In genomic region chr6:34031567-34032383, GRCh38 we compare ENCODE assay signal across 18 cellular contexts.
"Had no signal": no experiment of that assay in that cellular context is flagged by ENCODE, and none has a peak within 500 bp of the region (broad histone marks: within the 10 kb centered on the region; RNA-seq: fewer than 3 reads in every experiment).

No MANE protein-coding gene starts in this region.

- H3K9me3 Mint-ChIP-seq: activated CD4-positive, alpha-beta T cell treated with anti-CD3 and anti-CD28 coated beads, Interleukin-2, amount 10 ng/mL, durations not matched to agents 24 days and 14 days; activated naive CD4-positive, alpha-beta T cell treated with anti-CD3 and anti-CD28 coated beads for 36 hours; activated T-helper 17 cell treated with anti-CD3 and anti-CD28 coated beads, Interleukin-2, amount 50 U/mL, for 72 hours; mesothelial cell of epicardium; stimulated activated naive CD8-positive, alpha-beta T cell treated with anti-CD3 and anti-CD28 coated beads, Interleukin-15, Interleukin-2, amounts not matched to agents 100 ng/mL and 50 ng/mL, for 24 hours; WTC11 had no signal

- H3K36me3 ChIP-seq: cardiac muscle cell, heart right ventricle, upper lobe of right lung had no signal

- H2AFZ ChIP-seq: parathyroid adenoma had no signal

- H3K27ac ChIP-seq: cardiac muscle cell, heart right ventricle, parathyroid adenoma, upper lobe of right lung had no signal

- H3K4me1 ChIP-seq: heart right ventricle, parathyroid adenoma, upper lobe of right lung had no signal

- H3K4me3 ChIP-seq: cardiac muscle cell, heart right ventricle, upper lobe of right lung had no signal

- H3K79me2 ChIP-seq: parathyroid adenoma had no signal

- FAIRE-seq: astrocyte, endometrium, keratinocyte had no signal

- DNase-seq: activated CD4-positive, alpha-beta T cell treated with anti-CD3 and anti-CD28 coated beads, Interleukin-2, amount 10 ng/mL, durations not matched to agents 24 days and 14 days; activated CD8-positive, alpha-beta memory T cell treated with anti-CD3 and anti-CD28 coated beads for 24 hours; activated naive CD4-positive, alpha-beta T cell treated with anti-CD3 and anti-CD28 coated beads for 36 hours; activated T-cell treated with anti-CD3 and anti-CD28 coated beads for 4 hours; foreskin melanocyte; heart right ventricle; stimulated activated CD4-positive, alpha-beta T cell treated with anti-CD3 and anti-CD28 coated beads, Interleukin-15, amount 100 ng/mL, for 24 hours; stimulated activated CD4-positive, alpha-beta T cell treated with anti-CD3 and anti-CD28 coated beads, Interleukin-4, amount 100 ng/mL, for 24 hours; upper lobe of right lung had no signal

- H3K9ac ChIP-seq: parathyroid adenoma had no signal

- H3K27ac Mint-ChIP-seq: activated CD4-positive, alpha-beta T cell treated with anti-CD3 and anti-CD28 coated beads, Interleukin-2, amount 10 ng/mL, durations not matched to agents 24 days and 14 days; activated naive CD4-positive, alpha-beta T cell treated with anti-CD3 and anti-CD28 coated beads for 36 hours; activated T-helper 17 cell treated with anti-CD3 and anti-CD28 coated beads, Interleukin-2, amount 50 U/mL, for 72 hours; mesothelial cell of epicardium; stimulated activated naive CD8-positive, alpha-beta T cell treated with anti-CD3 and anti-CD28 coated beads, Interleukin-15, Interleukin-2, amounts not matched to agents 100 ng/mL and 50 ng/mL, for 24 hours; WTC11 had no signal

- H3K27me3 Mint-ChIP-seq: stimulated activated naive CD8-positive, alpha-beta T cell treated with anti-CD3 and anti-CD28 coated beads, Interleukin-15, Interleukin-2, amounts not matched to agents 100 ng/mL and 50 ng/mL, for 24 hours had no signal

- H3K27me3 ChIP-seq: cardiac muscle cell, upper lobe of right lung had no signal

- H3K4me3 Mint-ChIP-seq: activated CD4-positive, alpha-beta T cell treated with anti-CD3 and anti-CD28 coated beads, Interleukin-2, amount 10 ng/mL, durations not matched to agents 24 days and 14 days; activated naive CD4-positive, alpha-beta T cell treated with anti-CD3 and anti-CD28 coated beads for 36 hours; activated T-helper 17 cell treated with anti-CD3 and anti-CD28 coated beads, Interleukin-2, amount 50 U/mL, for 72 hours; mesothelial cell of epicardium; stimulated activated naive CD8-positive, alpha-beta T cell treated with anti-CD3 and anti-CD28 coated beads, Interleukin-15, Interleukin-2, amounts not matched to agents 100 ng/mL and 50 ng/mL, for 24 hours; WTC11 had no signal

- H3K4me1 Mint-ChIP-seq: activated CD4-positive, alpha-beta T cell treated with anti-CD3 and anti-CD28 coated beads, Interleukin-2, amount 10 ng/mL, durations not matched to agents 24 days and 14 days; activated T-helper 17 cell treated with anti-CD3 and anti-CD28 coated beads, Interleukin-2, amount 50 U/mL, for 72 hours; mesothelial cell of epicardium; WTC11 had no signal

- H3K9me3 ChIP-seq: heart right ventricle, upper lobe of right lung had no signal

- ATAC-seq: activated T-helper 17 cell treated with anti-CD3 and anti-CD28 coated beads, Interleukin-2, amount 50 U/mL, for 72 hours; heart right ventricle; upper lobe of right lung; WTC11 had no signal

- H3K36me3 Mint-ChIP-seq: mesothelial cell of epicardium had no signal
